In the genomic region with DNA sequence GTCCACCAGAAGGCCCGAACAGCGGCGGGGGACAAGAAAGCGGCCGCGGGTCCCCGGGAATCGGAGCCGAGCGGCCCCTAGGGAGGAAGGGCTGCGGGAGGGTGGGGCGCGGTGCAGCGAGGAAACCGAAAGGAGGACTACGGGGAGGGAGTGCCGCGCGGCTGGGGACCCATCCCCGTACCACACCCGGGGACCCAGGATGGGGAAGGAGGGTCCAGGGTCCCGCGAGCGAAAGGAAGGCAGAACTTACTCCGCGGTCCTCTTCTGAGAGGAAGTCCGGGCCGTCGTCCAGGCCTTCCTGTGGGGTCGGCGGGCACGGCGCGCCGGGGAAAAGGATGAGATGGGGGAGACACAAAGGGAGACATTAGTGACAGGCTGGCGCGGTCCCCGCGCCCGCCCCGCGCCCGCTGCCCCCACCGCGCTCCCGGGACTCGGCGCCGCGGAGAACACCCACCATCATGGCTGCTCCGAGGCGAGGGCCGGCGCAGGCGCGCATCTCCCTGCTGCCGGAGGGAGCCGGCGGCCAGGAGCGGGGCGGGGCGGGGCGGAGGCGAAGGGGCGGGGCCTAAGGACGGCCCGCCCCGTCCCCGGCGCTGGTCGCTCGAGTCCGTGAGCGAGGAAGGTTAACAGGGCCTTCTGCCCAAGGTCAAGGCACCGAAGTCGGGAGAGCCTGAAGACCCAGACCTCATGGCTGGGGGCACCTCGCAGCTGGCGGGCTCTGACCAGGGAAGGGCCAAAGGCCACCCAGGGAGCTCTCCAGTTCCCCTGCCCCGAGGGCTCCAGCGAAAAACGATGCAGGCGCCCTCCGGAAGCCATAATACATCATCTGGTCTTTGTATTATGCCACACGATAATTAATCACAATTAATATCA, we compare ENCODE assay signal across 8 cellular contexts. TPM values are rescaled to one million over a fixed set of nuclear protein-coding genes. Genes with fewer than 3 reads are reported as not detected.
A peak's percentile ranks its signal among the peaks of the same experiment; 100 is the strongest.
DNase-seq lines count a peak whose midpoint lies in the region; ATAC-seq, FAIRE-seq and TF ChIP-seq lines count a peak whose summit lies in the region.

Gene SNX6 (minus strand): TSS at position 492 of the 873 bp plus-strand sequence. CDS start 32 bp downstream, at position 460.

- peak; percentile 85 to 97 for TF ChIP-seq POLR2A in HepG2 (IDR thresholded peaks at IDR 0.05; ENCODE audit: insufficient read depth in 1 of 2, low read depth in 2 of 2, low read length in 2 of 2)

- no peaks in the 10 kb centered on the region for H3K9me3 ChIP-seq in HepG2 (ENCODE audit: low read length)

- H3K27ac ChIP-seq in HepG2 (ENCODE audit: extremely low read length, insufficient read depth, low read length) = peak within 1 kb of the TSS; percentile 81

- peak; percentile 97 for ATAC-seq in GM18909 (IDR thresholded peaks at IDR 0.05; ENCODE audit: poor library complexity, unreplicated experiment)
- ATAC-seq in HG03159 (IDR thresholded peaks at IDR 0.05; ENCODE audit: unreplicated experiment) = peak; percentile 92
- ATAC-seq in HepG2 = peak; percentile 97

- H3K9ac ChIP-seq in HepG2 (ENCODE audit: insufficient read depth, low read depth, low read length) = peak within 1 kb of the TSS; percentile 98

- POLR2A ChIA-PET in HepG2 (lab: Yijun Ruan, JAX) = interaction anchor here (0.8 to 1.7 kb wide), 9 partner anchors 10 to 353 kb away, joined by 3 to 6 read pairs (median 3); partner anchors contain the start of genes CFL2 and SRP54

- in situ Hi-C loops in HepG2 (cut with HindIII; ENCODE audit: extremely low pct_ligation_motif_present, low pct_unique_long_range_greater_than_20kb) = no loop called here

- 4% methylated on average over 75 of the region's 84 CpGs for WGBS in HepG2 (ENCODE audit: low lambda C conversion rate)

- peak within 1 kb of the TSS; percentile 95 to 100 (median 99) for H3K4me3 ChIP-seq in HepG2 (replicated peaks in 1 of 3; ENCODE audit: insufficient read depth in 1 of 3, low read depth in 2 of 3, low read length in 3 of 3)

- H3K27me3 ChIP-seq in HepG2 (ENCODE audit: control insufficient read depth in 1 of 2, insufficient read depth in 2 of 2, low read length in 2 of 2) = peaks cover 0 to 3% of the 10 kb centered on the region in 2 experiments; a peak in 1 of 5 replicates

- intact Hi-C loops in HepG2 (cut with micrococcal nuclease; ENCODE audit: unreplicated experiment) = loop anchor here (5.0 to 10.0 kb wide), 2 partner anchors 65 to 352 kb away; partner anchors contain the start of gene SRP54

- DNase-seq in Ammon's horn (ENCODE audit: low spot score) (peak; percentile 91), NCI-H446 treated with DMSO at 0.1 percent for 48 hours (lab: John Stamatoyannopoulos, UW) (peak; percentile 57), dermis blood vessel endothelial cell (peak; percentile 88), HepG2 (ENCODE audit: low spot score) (peak; percentile 78)
- peak; percentile 75 to 81 for DNase-seq in activated CD4-positive, alpha-beta T cell treated with anti-CD3 and anti-CD28 coated beads, Interleukin-2, amount 50 U/mL, for 4 hours
- peak; percentile 81 for DNase-seq in stimulated activated CD4-positive, alpha-beta T cell treated with anti-CD3 and anti-CD28 coated beads, Interleukin-4, amount 100 ng/mL, for 1 hour

- H4K20me1 ChIP-seq in HepG2 (ENCODE audit: insufficient read depth, low read length) = no peaks in the 10 kb centered on the region

- peaks cover 29% of the 10 kb centered on the region for H3K79me2 ChIP-seq in HepG2 (ENCODE audit: insufficient read depth, low read length)

- BruUV-seq in HepG2 (replicated peaks; lab: Mats Ljungman, UMichigan) = no TSS peak

- peaks cover 0 to 4% of the 10 kb centered on the region in 2 experiments; a peak in 2 of 5 replicates for H3K36me3 ChIP-seq in HepG2 (replicated peaks in 1 of 2; ENCODE audit: control insufficient read depth in 1 of 2, insufficient read depth in 2 of 2, low read length in 2 of 2)

- peak; percentile 38; the same call in 1 of the 2 replicates for TF ChIP-seq CTCF in HepG2 (CRISPR knock-in tag; IDR thresholded peaks at IDR 0.05)

- TF ChIP-seq RAD21 in HepG2 (CRISPR knock-in tag; IDR thresholded peaks at IDR 0.05) = peak; percentile 24

- H3K4me2 ChIP-seq in HepG2 (ENCODE audit: low read depth, low read length) = peak within 1 kb of the TSS; percentile 92

- TF ChIP-seq EP300 in HepG2 (IDR thresholded peaks at IDR 0.05; ENCODE audit: low read depth in 2 of 2, low read length in 2 of 2) = no peak; a peak in 1 of 4 replicates
- no peak for TF ChIP-seq EP300 in HepG2 (CRISPR knock-in tag; IDR thresholded peaks at IDR 0.05; ENCODE audit: borderline replicate concordance)

- peak within 1 kb of the TSS; percentile 23 for H2AFZ ChIP-seq in HepG2 (ENCODE audit: low read length)

- FAIRE-seq in HepG2 (lab: Jason Lieb, UNC) = no peak

- CTCF ChIA-PET in HepG2 (lab: Yijun Ruan, JAX; ENCODE audit: low intra/inter-chr PET ratio, low total read pairs) = no interaction called here

- H3K4me1 ChIP-seq in HepG2 (ENCODE audit: insufficient read depth, low read length) = peaks cover 39% of the 10 kb centered on the region

TF ChIP-seq in HepG2, 621 proteins besides CTCF, POLR2A, EP300 and RAD21 (continues in another document):
- TF ChIP-seq, protein P1, sequence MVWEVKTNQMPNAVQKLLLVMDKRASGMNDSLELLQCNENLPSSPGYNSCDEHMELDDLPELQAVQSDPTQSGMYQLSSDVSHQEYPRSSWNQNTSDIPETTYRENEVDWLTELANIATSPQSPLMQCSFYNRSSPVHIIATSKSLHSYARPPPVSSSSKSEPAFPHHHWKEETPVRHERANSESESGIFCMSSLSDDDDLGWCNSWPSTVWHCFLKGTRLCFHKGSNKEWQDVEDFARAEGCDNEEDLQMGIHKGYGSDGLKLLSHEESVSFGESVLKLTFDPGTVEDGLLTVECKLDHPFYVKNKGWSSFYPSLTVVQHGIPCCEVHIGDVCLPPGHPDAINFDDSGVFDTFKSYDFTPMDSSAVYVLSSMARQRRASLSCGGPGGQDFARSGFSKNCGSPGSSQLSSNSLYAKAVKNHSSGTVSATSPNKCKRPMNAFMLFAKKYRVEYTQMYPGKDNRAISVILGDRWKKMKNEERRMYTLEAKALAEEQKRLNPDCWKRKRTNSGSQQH (CRISPR knock-in tag; IDR thresholded peaks at IDR 0.05; ENCODE audit: low read depth) = no peak

RNA-seq across cellular contexts. Expression of gene SNX6, which starts in this region (rescaled TPM):
- total RNA-seq in dermis blood vessel endothelial cell (178 and 180 TPM in 2 replicates), HepG2 (2016; rRNA removed; fragmentation: Illumina TruSeq; extraction: Trizol) (169 and 318 TPM in 2 replicates)
- 67.9 and 79.2 TPM in 2 replicates for total RNA-seq in HepG2 (2016; cell fraction: cytosol; rRNA removed; fragmentation: Illumina TruSeq; extraction: Trizol; ENCODE audit: low read depth)
- total RNA-seq in HepG2 (2016; cell fraction: insoluble cytoplasmic fraction; rRNA removed; fragmentation: Illumina TruSeq; extraction: Trizol) = 184 and 327 TPM in 2 replicates
- 78.6 and 93.2 TPM in 2 replicates for total RNA-seq in HepG2 (2016; cell fraction: membrane; rRNA removed; fragmentation: Illumina TruSeq; extraction: Trizol)
- 97.5 and 107 TPM in 2 replicates for total RNA-seq in HepG2 (2016; cell fraction: nucleus; rRNA removed; fragmentation: Illumina TruSeq; extraction: Trizol)
- polyA plus RNA-seq in HepG2 (2011; rRNA removed) = 62.9 and 92.3 TPM in 2 replicates
- 74.8 and 134 TPM in 2 replicates for polyA plus RNA-seq in HepG2 (2011; cell fraction: cytosol; rRNA removed)
- 34.5 and 35.1 TPM in 2 replicates for polyA plus RNA-seq in HepG2 (2011; cell fraction: nucleus; rRNA removed)
- polyA plus RNA-seq in HepG2 (2012) = 116 and 119 TPM in 2 replicates
- 18.7 and 19.1 TPM in 2 replicates for polyA plus RNA-seq in HepG2 (2016; cell fraction: cytosol; fragmentation: Illumina TruSeq; extraction: Trizol; ENCODE audit: low read depth)
- polyA plus RNA-seq in HepG2 (2016; cell fraction: insoluble cytoplasmic fraction; fragmentation: Illumina TruSeq; extraction: Trizol; ENCODE audit: low read depth) = 235 and 273 TPM in 2 replicates
- 37.8 and 44.2 TPM in 2 replicates for polyA plus RNA-seq in HepG2 (2016; cell fraction: membrane; fragmentation: Illumina TruSeq; extraction: Trizol; ENCODE audit: low read depth)
- 96.4 and 106 TPM in 2 replicates for polyA plus RNA-seq in HepG2 (2016; cell fraction: nucleus; fragmentation: Illumina TruSeq; extraction: Trizol; ENCODE audit: insufficient read depth, low read depth)
- polyA minus RNA-seq in HepG2 (2011; rRNA and poly(A)+ RNA removed; ENCODE audit: low replicate concordance) = 13.3 and 24.5 TPM in 2 replicates
- 61.6 and 73.7 TPM in 2 replicates for polyA minus RNA-seq in HepG2 (2011; cell fraction: cytosol; rRNA and poly(A)+ RNA removed)
- 120 TPM in 2 replicates for polyA minus RNA-seq in HepG2 (2011; cell fraction: nucleus; rRNA and poly(A)+ RNA removed)

Comparison
In these comparisons a context has a peak if more than half of its experiments do, and no peak if none do; other contexts are left out.
1. Peak in every context shown above with its lines: DNase-seq, ATAC-seq, H3K4me3 ChIP-seq and H3K27ac ChIP-seq.